ENCODE assay signal across 1 cellular context in the genomic region with DNA sequence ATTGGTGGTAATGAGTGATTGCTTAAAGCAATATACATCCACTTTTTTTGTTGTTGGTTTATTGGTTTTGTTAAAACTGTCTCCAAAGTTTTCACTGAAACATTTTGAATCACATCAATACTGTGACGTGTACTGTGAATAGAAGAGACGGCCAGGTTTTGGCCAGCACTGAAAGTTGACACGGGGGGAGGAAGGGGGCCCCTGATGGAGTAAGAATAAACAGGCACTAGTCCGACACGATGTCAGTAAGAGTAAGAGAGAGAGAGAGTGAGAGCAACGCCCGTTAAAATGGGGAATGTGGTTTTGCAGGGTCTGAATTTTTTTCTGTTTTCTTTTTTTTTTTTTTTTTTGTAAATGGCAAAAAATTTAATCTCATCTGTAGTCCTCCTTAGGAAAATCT.
TF ChIP-seq lines count a peak whose summit lies in the region.

No MANE protein-coding gene starts in this region.

TF ChIP-seq in WTC11, 78 proteins besides CTCF, POLR2A, EP300 and RAD21 (continued from another document):
- TF ChIP-seq, protein P1, sequence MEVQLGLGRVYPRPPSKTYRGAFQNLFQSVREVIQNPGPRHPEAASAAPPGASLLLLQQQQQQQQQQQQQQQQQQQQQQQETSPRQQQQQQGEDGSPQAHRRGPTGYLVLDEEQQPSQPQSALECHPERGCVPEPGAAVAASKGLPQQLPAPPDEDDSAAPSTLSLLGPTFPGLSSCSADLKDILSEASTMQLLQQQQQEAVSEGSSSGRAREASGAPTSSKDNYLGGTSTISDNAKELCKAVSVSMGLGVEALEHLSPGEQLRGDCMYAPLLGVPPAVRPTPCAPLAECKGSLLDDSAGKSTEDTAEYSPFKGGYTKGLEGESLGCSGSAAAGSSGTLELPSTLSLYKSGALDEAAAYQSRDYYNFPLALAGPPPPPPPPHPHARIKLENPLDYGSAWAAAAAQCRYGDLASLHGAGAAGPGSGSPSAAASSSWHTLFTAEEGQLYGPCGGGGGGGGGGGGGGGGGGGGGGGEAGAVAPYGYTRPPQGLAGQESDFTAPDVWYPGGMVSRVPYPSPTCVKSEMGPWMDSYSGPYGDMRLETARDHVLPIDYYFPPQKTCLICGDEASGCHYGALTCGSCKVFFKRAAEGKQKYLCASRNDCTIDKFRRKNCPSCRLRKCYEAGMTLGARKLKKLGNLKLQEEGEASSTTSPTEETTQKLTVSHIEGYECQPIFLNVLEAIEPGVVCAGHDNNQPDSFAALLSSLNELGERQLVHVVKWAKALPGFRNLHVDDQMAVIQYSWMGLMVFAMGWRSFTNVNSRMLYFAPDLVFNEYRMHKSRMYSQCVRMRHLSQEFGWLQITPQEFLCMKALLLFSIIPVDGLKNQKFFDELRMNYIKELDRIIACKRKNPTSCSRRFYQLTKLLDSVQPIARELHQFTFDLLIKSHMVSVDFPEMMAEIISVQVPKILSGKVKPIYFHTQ (CRISPR knock-in tag; IDR thresholded peaks at IDR 0.05), result no peak
- TF ChIP-seq, protein P2, sequence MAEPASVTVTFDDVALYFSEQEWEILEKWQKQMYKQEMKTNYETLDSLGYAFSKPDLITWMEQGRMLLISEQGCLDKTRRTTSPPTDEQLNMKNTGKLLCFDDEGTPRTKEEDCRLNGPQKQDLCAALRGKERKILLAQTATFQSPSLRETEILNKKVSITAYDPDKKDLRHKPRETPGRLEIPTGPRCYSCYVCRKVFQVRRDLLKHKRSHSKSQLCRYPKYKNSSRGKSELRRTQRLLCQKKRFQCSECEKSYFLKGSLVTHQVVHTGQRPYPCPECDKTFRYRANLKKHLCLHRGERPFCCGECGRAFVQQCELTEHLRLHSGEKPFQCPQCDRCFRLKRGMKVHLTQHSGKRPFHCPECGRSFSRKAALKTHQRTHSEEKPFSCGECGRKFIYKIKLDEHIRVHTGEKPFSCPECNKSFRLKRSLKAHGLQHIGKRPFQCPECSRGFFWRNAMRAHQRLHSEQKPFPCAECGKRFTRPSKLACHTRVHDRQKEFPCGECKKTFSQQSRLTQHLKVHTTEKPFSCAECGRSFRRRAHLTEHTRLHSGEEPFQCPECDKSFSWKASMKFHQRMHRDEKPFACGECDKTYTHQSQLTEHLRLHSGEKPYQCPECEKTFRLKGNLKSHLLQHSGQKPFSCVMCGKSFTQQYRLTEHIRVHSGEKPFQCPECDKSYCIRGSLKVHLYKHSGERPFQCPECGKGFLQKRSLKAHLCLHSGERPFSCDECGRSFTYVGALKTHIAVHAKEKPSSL (CRISPR knock-in tag; conservative IDR thresholded peaks at IDR 0.05), result no peak
- TF ChIP-seq, protein P3, sequence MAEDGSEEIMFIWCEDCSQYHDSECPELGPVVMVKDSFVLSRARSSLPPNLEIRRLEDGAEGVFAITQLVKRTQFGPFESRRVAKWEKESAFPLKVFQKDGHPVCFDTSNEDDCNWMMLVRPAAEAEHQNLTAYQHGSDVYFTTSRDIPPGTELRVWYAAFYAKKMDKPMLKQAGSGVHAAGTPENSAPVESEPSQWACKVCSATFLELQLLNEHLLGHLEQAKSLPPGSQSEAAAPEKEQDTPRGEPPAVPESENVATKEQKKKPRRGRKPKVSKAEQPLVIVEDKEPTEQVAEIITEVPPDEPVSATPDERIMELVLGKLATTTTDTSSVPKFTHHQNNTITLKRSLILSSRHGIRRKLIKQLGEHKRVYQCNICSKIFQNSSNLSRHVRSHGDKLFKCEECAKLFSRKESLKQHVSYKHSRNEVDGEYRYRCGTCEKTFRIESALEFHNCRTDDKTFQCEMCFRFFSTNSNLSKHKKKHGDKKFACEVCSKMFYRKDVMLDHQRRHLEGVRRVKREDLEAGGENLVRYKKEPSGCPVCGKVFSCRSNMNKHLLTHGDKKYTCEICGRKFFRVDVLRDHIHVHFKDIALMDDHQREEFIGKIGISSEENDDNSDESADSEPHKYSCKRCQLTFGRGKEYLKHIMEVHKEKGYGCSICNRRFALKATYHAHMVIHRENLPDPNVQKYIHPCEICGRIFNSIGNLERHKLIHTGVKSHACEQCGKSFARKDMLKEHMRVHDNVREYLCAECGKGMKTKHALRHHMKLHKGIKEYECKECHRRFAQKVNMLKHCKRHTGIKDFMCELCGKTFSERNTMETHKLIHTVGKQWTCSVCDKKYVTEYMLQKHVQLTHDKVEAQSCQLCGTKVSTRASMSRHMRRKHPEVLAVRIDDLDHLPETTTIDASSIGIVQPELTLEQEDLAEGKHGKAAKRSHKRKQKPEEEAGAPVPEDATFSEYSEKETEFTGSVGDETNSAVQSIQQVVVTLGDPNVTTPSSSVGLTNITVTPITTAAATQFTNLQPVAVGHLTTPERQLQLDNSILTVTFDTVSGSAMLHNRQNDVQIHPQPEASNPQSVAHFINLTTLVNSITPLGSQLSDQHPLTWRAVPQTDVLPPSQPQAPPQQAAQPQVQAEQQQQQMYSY (CRISPR knock-in tag; IDR thresholded peaks at IDR 0.05), result no peak
- no peak for TF ChIP-seq JAZF1 (CRISPR knock-in tag; IDR thresholded peaks at IDR 0.05)
- TF ChIP-seq RORB (CRISPR knock-in tag; IDR thresholded peaks at IDR 0.05), result no peak
- TF ChIP-seq, protein P4, sequence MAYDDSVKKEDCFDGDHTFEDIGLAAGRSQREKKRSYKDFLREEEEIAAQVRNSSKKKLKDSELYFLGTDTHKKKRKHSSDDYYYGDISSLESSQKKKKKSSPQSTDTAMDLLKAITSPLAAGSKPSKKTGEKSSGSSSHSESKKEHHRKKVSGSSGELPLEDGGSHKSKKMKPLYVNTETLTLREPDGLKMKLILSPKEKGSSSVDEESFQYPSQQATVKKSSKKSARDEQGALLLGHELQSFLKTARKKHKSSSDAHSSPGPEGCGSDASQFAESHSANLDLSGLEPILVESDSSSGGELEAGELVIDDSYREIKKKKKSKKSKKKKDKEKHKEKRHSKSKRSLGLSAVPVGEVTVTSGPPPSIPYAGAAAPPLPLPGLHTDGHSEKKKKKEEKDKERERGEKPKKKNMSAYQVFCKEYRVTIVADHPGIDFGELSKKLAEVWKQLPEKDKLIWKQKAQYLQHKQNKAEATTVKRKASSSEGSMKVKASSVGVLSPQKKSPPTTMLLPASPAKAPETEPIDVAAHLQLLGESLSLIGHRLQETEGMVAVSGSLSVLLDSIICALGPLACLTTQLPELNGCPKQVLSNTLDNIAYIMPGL (CRISPR knock-in tag; IDR thresholded peaks at IDR 0.05), result no peak
- no peak for TF ChIP-seq TCF7 (CRISPR knock-in tag; IDR thresholded peaks at IDR 0.05; ENCODE audit: low read depth)
- TF ChIP-seq GTF2I (CRISPR knock-in tag; conservative IDR thresholded peaks at IDR 0.05), result no peak
- no peak for TF ChIP-seq ELF4 (CRISPR knock-in tag; IDR thresholded peaks at IDR 0.05; ENCODE audit: low read depth)
